17 cellular contexts compared by ENCODE assay signal in genomic region chr5:172266676-172267092, GRCh38. TPM values are rescaled to one million over a fixed set of nuclear protein-coding genes. Genes with fewer than 3 reads are reported as not detected.
DNase-seq lines count a peak whose midpoint lies in the region; ATAC-seq and TF ChIP-seq lines count a peak whose summit lies in the region.
"Had no signal": no experiment of that assay in that cellular context is flagged by ENCODE, and none has a peak within 500 bp of the region (broad histone marks: within the 10 kb centered on the region; RNA-seq: fewer than 3 reads in every experiment).

No MANE protein-coding gene starts in this region.

- H3K4me1 Mint-ChIP-seq in Caco-2 (ENCODE audit: low read depth, unreplicated experiment) (peaks cover 6% of the 10 kb centered on the region), endothelial cell (ENCODE audit: unreplicated experiment) (peaks cover 6% of the 10 kb centered on the region)
- H3K4me1 Mint-ChIP-seq in T-helper 2 cell treated with Interferon-gamma antibody and Interleukin-4, amounts not matched to agents 5 μg/mL and 100 μg/mL, for 36 hours (ENCODE audit: low read depth), result peaks cover 11% of the 10 kb centered on the region

- intact Hi-C loops in Caco-2 (cut with micrococcal nuclease; ENCODE audit: unreplicated experiment), result no loop called here

- CTCF ChIA-PET in Caco-2 (lab: Charles Lee), result no interaction called here

- no peaks in the 10 kb centered on the region for H3K27me3 Mint-ChIP-seq in Caco-2 (ENCODE audit: insufficient read depth, unreplicated experiment)
- H3K27me3 Mint-ChIP-seq in endothelial cell (ENCODE audit: unreplicated experiment), result peaks cover 2% of the 10 kb centered on the region
- H3K27me3 Mint-ChIP-seq in T-helper 2 cell treated with Interferon-gamma antibody and Interleukin-4, amounts not matched to agents 5 μg/mL and 100 μg/mL, for 36 hours (ENCODE audit: low read depth), result no peaks in the 10 kb centered on the region
- H3K27me3 Mint-ChIP-seq: CD8-positive, alpha-beta memory T cell; effector memory CD8-positive, alpha-beta T cell had no signal

- 64 to 88% methylated on average over 4 of the region's 4 CpGs for WGBS in lung, 2 donors

- DNase-seq in Caco-2 (no peak), endothelial cell (ENCODE audit: low spot score) (no peak), lung (ENCODE audit: low spot score) (no peak), NCI-H1930 (lab: John Stamatoyannopoulos, UW) (no peak), SKM-1 (lab: John Stamatoyannopoulos, UW; ENCODE audit: unreplicated experiment) (no peak)
- no peak for DNase-seq in T-helper 2 cell treated with Interferon-gamma antibody and Interleukin-4, amounts not matched to agents 5 μg/mL and 100 μg/mL, for 36 hours (ENCODE audit: low spot score)
- DNase-seq: activated CD4-positive, alpha-beta T cell treated with anti-CD3 and anti-CD28 coated beads for 4 hours; activated effector memory CD4-positive, alpha-beta T cell treated with Interleukin-2 at 50 U/mL for 16 hours; CD8-positive, alpha-beta memory T cell; effector memory CD8-positive, alpha-beta T cell; KG1; NCI-H2081 treated with DMSO at 0.1 percent for 48 hours; uterus had no signal

- H3K27ac Mint-ChIP-seq in Caco-2 (ENCODE audit: unreplicated experiment) (no peak overlapping the region), endothelial cell (ENCODE audit: unreplicated experiment) (peak overlapping the region; percentile 11)
- H3K27ac Mint-ChIP-seq in T-helper 2 cell treated with Interferon-gamma antibody and Interleukin-4, amounts not matched to agents 5 μg/mL and 100 μg/mL, for 36 hours, result no peak overlapping the region
- H3K27ac Mint-ChIP-seq: effector memory CD8-positive, alpha-beta T cell had no signal

- H3K9ac ChIP-seq in HUES48 (ENCODE audit: low read depth, low read length), result no peak overlapping the region

- H3K9me3 ChIP-seq in Caco-2 (no peaks in the 10 kb centered on the region), HUES48 (ENCODE audit: control insufficient read depth, insufficient read depth, low read length) (no peaks in the 10 kb centered on the region), lung (ENCODE audit: control insufficient read depth in 2 of 2, insufficient read depth in 1 of 2, low read length in 1 of 2) (no peaks in the 10 kb centered on the region)
- H3K9me3 ChIP-seq: neutrophil, SJSA1, uterus had no signal

- H3K4me3 ChIP-seq in Caco-2 (ENCODE audit: low read depth, low read length) (no peak overlapping the region), HUES48 (ENCODE audit: low read depth, low read length) (no peak overlapping the region), lung (no peak overlapping the region)
- H3K4me3 ChIP-seq: SJSA1, uterus had no signal

- POLR2A ChIA-PET in Caco-2 (lab: Charles Lee), result no interaction called here

- H3K9me3 Mint-ChIP-seq in Caco-2 (ENCODE audit: unreplicated experiment) (no peaks in the 10 kb centered on the region), endothelial cell (ENCODE audit: unreplicated experiment) (no peaks in the 10 kb centered on the region)
- H3K9me3 Mint-ChIP-seq in T-helper 2 cell treated with Interferon-gamma antibody and Interleukin-4, amounts not matched to agents 5 μg/mL and 100 μg/mL, for 36 hours, result no peaks in the 10 kb centered on the region
- H3K9me3 Mint-ChIP-seq: CD8-positive, alpha-beta memory T cell; effector memory CD8-positive, alpha-beta T cell had no signal

- H3K27ac ChIP-seq in HUES48 (ENCODE audit: low read depth, low read length) (peak overlapping the region; percentile 47), lung (ENCODE audit: low read depth in 1 of 2, low read length in 1 of 2) (no peak overlapping the region)
- H3K27ac ChIP-seq: neutrophil, SJSA1, uterus had no signal

- peak; percentile 47 for ATAC-seq in lung (ENCODE audit: insufficient read depth, low FRiP score)
- ATAC-seq in GM21786 (IDR thresholded peaks at IDR 0.05; ENCODE audit: unreplicated experiment), result no peak
- ATAC-seq: effector memory CD8-positive, alpha-beta T cell had no signal

- no peaks in the 10 kb centered on the region for H3K36me3 ChIP-seq in Caco-2 (ENCODE audit: control insufficient read depth, insufficient read depth, low read length)
- no peaks in the 10 kb centered on the region for H3K36me3 ChIP-seq in HUES48 (ENCODE audit: control insufficient read depth, insufficient read depth, low read length)
- H3K36me3 ChIP-seq in lung (ENCODE audit: control insufficient read depth in 2 of 2, insufficient read depth in 2 of 2, low read length in 2 of 2), result no peaks in the 10 kb centered on the region
- H3K36me3 ChIP-seq: neutrophil, uterus had no signal

- H3K4me1 ChIP-seq in Caco-2 (peaks cover 5% of the 10 kb centered on the region; the same call in 1 of the 2 replicates), HUES48 (ENCODE audit: control insufficient read depth, insufficient read depth, low read length) (peaks cover 12% of the 10 kb centered on the region; the same call in 1 of the 2 replicates), lung (ENCODE audit: control insufficient read depth in 2 of 2, insufficient read depth in 2 of 2, low read length in 2 of 2) (peaks cover 4 to 12% of the 10 kb centered on the region in 2 donors)
- H3K4me1 ChIP-seq: uterus had no signal

- peaks cover 24% of the 10 kb centered on the region for H3K36me3 Mint-ChIP-seq in Caco-2 (ENCODE audit: insufficient read depth, unreplicated experiment)
- no peaks in the 10 kb centered on the region for H3K36me3 Mint-ChIP-seq in endothelial cell (ENCODE audit: low read depth, unreplicated experiment)
- peaks cover 9% of the 10 kb centered on the region for H3K36me3 Mint-ChIP-seq in T-helper 2 cell treated with Interferon-gamma antibody and Interleukin-4, amounts not matched to agents 5 μg/mL and 100 μg/mL, for 36 hours (ENCODE audit: low read depth)

- TSS peak; percentile 5 for BruUV-seq in Caco-2 (replicated peaks; lab: Mats Ljungman, UMichigan)

- no peaks in the 10 kb centered on the region for H3K27me3 ChIP-seq in Caco-2 (replicated peaks; ENCODE audit: control insufficient read depth, insufficient read depth, low read length)
- no peaks in the 10 kb centered on the region for H3K27me3 ChIP-seq in HUES48 (ENCODE audit: control insufficient read depth, insufficient read depth, low read length)
- H3K27me3 ChIP-seq in lung (ENCODE audit: control insufficient read depth, insufficient read depth), result no peaks in the 10 kb centered on the region
- H3K27me3 ChIP-seq: neutrophil, SJSA1, uterus had no signal

- no peak overlapping the region for H3K4me3 Mint-ChIP-seq in Caco-2 (ENCODE audit: unreplicated experiment)
- no peak overlapping the region for H3K4me3 Mint-ChIP-seq in endothelial cell (ENCODE audit: unreplicated experiment)
- H3K4me3 Mint-ChIP-seq in T-helper 2 cell treated with Interferon-gamma antibody and Interleukin-4, amounts not matched to agents 5 μg/mL and 100 μg/mL, for 36 hours, result no peak overlapping the region
- H3K4me3 Mint-ChIP-seq: CD8-positive, alpha-beta memory T cell; effector memory CD8-positive, alpha-beta T cell had no signal

- TF ChIP-seq CTCF in Caco-2 (IDR thresholded peaks at IDR 0.05; ENCODE audit: insufficient read depth in 1 of 2, low read depth in 1 of 2, low read length in 1 of 2, severe bottlenecking in 1 of 2, unreplicated experiment in 1 of 2), result no peak
- TF ChIP-seq CTCF in endothelial cell (IDR thresholded peaks at IDR 0.05; ENCODE audit: unreplicated experiment), result no peak
- TF ChIP-seq CTCF in lung (IDR thresholded peaks at IDR 0.05; ENCODE audit: control extremely low read depth, extremely low read depth), result no peak

RNA-seq across cellular contexts. Expression of gene UBTD2, which starts 16.9 kb away (rescaled TPM):
- 32.4 and 33.2 TPM in 2 replicates for total RNA-seq in Caco-2 (2022)
- 38.8 TPM for total RNA-seq in endothelial cell (ENCODE audit: unreplicated experiment)
- total RNA-seq in lung, result 10 to 100 TPM; 11.7 to 53.5 TPM
- 10 to 100 TPM in 1 of 2 donors, 1 to 10 TPM in 1; 8.1 to 10.9 TPM for polyA plus RNA-seq in lung
